17 cellular contexts compared by ENCODE assay signal in genomic region chr3:146581877-146582508, GRCh38. TPM values are rescaled to one million over a fixed set of nuclear protein-coding genes. Genes with fewer than 3 reads are reported as not detected.
DNase-seq lines count a peak whose midpoint lies in the region; ATAC-seq and TF ChIP-seq lines count a peak whose summit lies in the region.
"Had no signal": no experiment of that assay in that cellular context is flagged by ENCODE, and none has a peak within 500 bp of the region (broad histone marks: within the 10 kb centered on the region; RNA-seq: fewer than 3 reads in every experiment).

No MANE protein-coding gene starts in this region.

- H3K36me3 Mint-ChIP-seq in MCF 10A (ENCODE audit: insufficient read depth, unreplicated experiment): no peaks in the 10 kb centered on the region
- peaks cover 11% of the 10 kb centered on the region for H3K36me3 Mint-ChIP-seq in type B pancreatic cell

- H3K27me3 ChIP-seq in breast epithelium (no peaks in the 10 kb centered on the region), foreskin keratinocyte (no peaks in the 10 kb centered on the region), uterus (no peaks in the 10 kb centered on the region)
- H3K27me3 ChIP-seq: SJSA1 had no signal

- intact Hi-C loops in MCF 10A (cut with micrococcal nuclease): no loop called here
- intact Hi-C loops in breast epithelium (cut with DNase I; ENCODE audit: low total_unique reads): no loop called here
- intact Hi-C loops in uterus (cut with DNase I; ENCODE audit: low total_unique reads): no loop called here

- H3K9me3 Mint-ChIP-seq in MCF 10A (ENCODE audit: unreplicated experiment): peaks cover 6% of the 10 kb centered on the region
- H3K9me3 Mint-ChIP-seq in type B pancreatic cell: peaks cover 16% of the 10 kb centered on the region

- peak; percentile 92 for ATAC-seq in foreskin keratinocyte
- no peak for ATAC-seq in HG03025 (IDR thresholded peaks at IDR 0.05; ENCODE audit: low FRiP score, unreplicated experiment)
- ATAC-seq: naive thymus-derived CD8-positive, alpha-beta T cell had no signal

- POLR2A ChIA-PET in MCF 10A (lab: Yijun Ruan, JAX): interaction anchor here (0.5 to 2.4 kb wide), 6 partner anchors 21 to 421 kb away, joined by 3 to 13 read pairs (median 5); partner anchors contain the start of genes PLOD2 and PLSCR1

- TF ChIP-seq POLR2A in breast epithelium (IDR thresholded peaks at IDR 0.05) (no peak), uterus (IDR thresholded peaks at IDR 0.05) (no peak)

- H3K4me3 ChIP-seq in breast epithelium (no peak overlapping the region), uterus (no peak overlapping the region)
- H3K4me3 ChIP-seq: SJSA1 had no signal

- no TSS peak for BruUV-seq in MCF 10A (replicated peaks; lab: Mats Ljungman, UMichigan)

- H3K9me3 ChIP-seq in breast epithelium (peaks cover 0 to 6% of the 10 kb centered on the region in 2 donors), uterus (no peaks in the 10 kb centered on the region)

- H3K27ac Mint-ChIP-seq in MCF 10A (ENCODE audit: low read depth, unreplicated experiment) (peak overlapping the region; percentile 92), type B pancreatic cell (peak overlapping the region; percentile 98)
- H3K27ac Mint-ChIP-seq: naive thymus-derived CD8-positive, alpha-beta T cell had no signal

- peak; percentile 76 for DNase-seq in MCF 10A (ENCODE audit: unreplicated experiment)
- DNase-seq in breast epithelium (ENCODE audit: low spot score in 2 of 2): no peak
- peak; percentile 26 for DNase-seq in UCSD-AML1 (lab: John Stamatoyannopoulos, UW; ENCODE audit: unreplicated experiment)
- DNase-seq in foreskin keratinocyte: peak; percentile 92 to 98
- DNase-seq in type B pancreatic cell (ENCODE audit: extremely low spot score, unreplicated experiment): no peak
- DNase-seq in uterus: no peak
- DNase-seq in stimulated activated CD4-positive, alpha-beta T cell treated with anti-CD3 and anti-CD28 coated beads, Interleukin-4, amount 100 ng/mL, for 1 hour: no peak
- DNase-seq: ACHN; activated CD4-positive, alpha-beta T cell treated with anti-CD3 and anti-CD28 coated beads, Interleukin-2, amount 50 U/mL, for 48 hours; activated naive CD4-positive, alpha-beta T cell treated with Interleukin-2 at 50 U/mL for 16 hours; Karpas-422; naive thymus-derived CD8-positive, alpha-beta T cell; NCI-H345; stimulated activated CD4-positive, alpha-beta T cell treated with anti-CD3 and anti-CD28 coated beads, Interleukin-12 subunit alpha, Interleukin-12 subunit beta, amount 100 ng/mL, for 4 hours had no signal

- H3K4me3 Mint-ChIP-seq in MCF 10A (ENCODE audit: unreplicated experiment): no peak overlapping the region
- H3K4me3 Mint-ChIP-seq in type B pancreatic cell: peak overlapping the region; percentile 43
- H3K4me3 Mint-ChIP-seq: naive thymus-derived CD8-positive, alpha-beta T cell had no signal

- H3K27me3 Mint-ChIP-seq in MCF 10A (ENCODE audit: insufficient read depth, unreplicated experiment) (no peaks in the 10 kb centered on the region), type B pancreatic cell (no peaks in the 10 kb centered on the region)

- TF ChIP-seq CTCF in MCF 10A (IDR thresholded peaks at IDR 0.05; ENCODE audit: unreplicated experiment) (no peak), breast epithelium (IDR thresholded peaks at IDR 0.05) (no peak), foreskin keratinocyte (conservative IDR thresholded peaks at IDR 0.05) (no peak), type B pancreatic cell (conservative IDR thresholded peaks at IDR 0.05) (no peak), uterus (IDR thresholded peaks at IDR 0.05) (no peak)

- CTCF ChIA-PET in MCF 10A (lab: Yijun Ruan, JAX): interaction anchor here (0.8 to 4.6 kb wide), 8 partner anchors 8 to 393 kb away, joined by 3 to 26 read pairs (median 6); no protein-coding TSS in a partner anchor

- H3K4me1 ChIP-seq in breast epithelium: no peaks in the 10 kb centered on the region
- H3K4me1 ChIP-seq in foreskin keratinocyte: peaks cover 15% of the 10 kb centered on the region
- H3K4me1 ChIP-seq in uterus: no peaks in the 10 kb centered on the region

- peaks cover 15% of the 10 kb centered on the region for H3K4me1 Mint-ChIP-seq in MCF 10A (ENCODE audit: insufficient read depth, unreplicated experiment)
- H3K4me1 Mint-ChIP-seq in type B pancreatic cell (ENCODE audit: unreplicated experiment): peaks cover 14% of the 10 kb centered on the region
- H3K4me1 Mint-ChIP-seq: naive thymus-derived CD8-positive, alpha-beta T cell had no signal

- H3K27ac ChIP-seq in breast epithelium (no peak overlapping the region), foreskin keratinocyte (peak overlapping the region; percentile 76), uterus (no peak overlapping the region)
- H3K27ac ChIP-seq: SJSA1 had no signal

- H3K36me3 ChIP-seq in breast epithelium (no peaks in the 10 kb centered on the region), uterus (no peaks in the 10 kb centered on the region)
- H3K36me3 ChIP-seq: SJSA1 had no signal

RNA-seq across cellular contexts. Expression of gene PLSCR5, which starts 23.2 kb away (rescaled TPM):
- total RNA-seq in MCF 10A (2022) (not detected in 2 replicates), breast epithelium (not detected), foreskin keratinocyte (not detected in 2 replicates), type B pancreatic cell (ENCODE audit: low replicate concordance) (0.24 TPM in 1 of 2 replicates, not detected in the other), uterus (not detected)
- not detected in 2 replicates for polyA plus RNA-seq in foreskin keratinocyte
- total RNA-seq: Daoy; naive thymus-derived CD8-positive, alpha-beta T cell; SJSA1 had no signal
- polyA plus RNA-seq: naive thymus-derived CD8-positive, alpha-beta T cell had no signal

RNA-seq across cellular contexts. Expression of gene PLSCR1, which starts 37.6 kb away (rescaled TPM):
- total RNA-seq in MCF 10A (2022): 62.8 and 79.2 TPM in 2 replicates
- 100 to 1,000 TPM in 2 of 3 donors, 10 to 100 TPM in 1; 81.8 to 149 (median 148) TPM for total RNA-seq in breast epithelium
- 147 and 160 TPM in 2 replicates for total RNA-seq in foreskin keratinocyte
- polyA plus RNA-seq in foreskin keratinocyte: 86.7 and 98.0 TPM in 2 replicates
- 51.5 and 86.4 TPM in 2 replicates for total RNA-seq in type B pancreatic cell (ENCODE audit: low replicate concordance)
- 100 to 1,000 TPM in 2 of 4 donors, 10 to 100 TPM in 2; 75.6 to 248 (median 116) TPM for total RNA-seq in uterus

Comparison
In these comparisons a context has a peak if more than half of its experiments do, and no peak if none do; other contexts are left out.
1. DNase-seq: peak in MCF 10A (single experiment), UCSD-AML1 (single experiment) and foreskin keratinocyte (2 of 2); none in breast epithelium (0 of 2), type B pancreatic cell (single experiment), uterus (0 of 2) and stimulated activated CD4-positive, alpha-beta T cell treated with anti-CD3 and anti-CD28 coated beads, Interleukin-4, amount 100 ng/mL, for 1 hour (single experiment).